In genomic region chr2:150214626-150215025, GRCh38 we compare ENCODE assay signal across 1 cellular context.
TF ChIP-seq lines count a peak whose summit lies in the region.

No MANE protein-coding gene starts in this region.

TF ChIP-seq in A549, 52 proteins besides CTCF, POLR2A, EP300 and RAD21 (continued from another document):
- TF ChIP-seq FOXS1 (CRISPR knock-in tag; IDR thresholded peaks at IDR 0.05) (no peak), JUN (IDR thresholded peaks at IDR 0.05) (peak in 1 of 2 experiments; percentile 55; a peak in 1 of 5 replicates), KDM5A (IDR thresholded peaks at IDR 0.05) (no peak), HEYL (CRISPR knock-in tag; IDR thresholded peaks at IDR 0.05) (no peak), HDAC2 (IDR thresholded peaks at IDR 0.05) (no peak), EHMT2 (IDR thresholded peaks at IDR 0.05; ENCODE audit: low read depth) (no peak), BCL3 (IDR thresholded peaks at IDR 0.05) (no peak), SMC3 (IDR thresholded peaks at IDR 0.05) (0 out of 3 replicates have a peak, but pooled peaks have one; percentile 19)
